ENCODE assay signal across 18 cellular contexts in genomic region chr7:83015921-83016320, GRCh38.
DNase-seq lines count a peak whose midpoint lies in the region; ATAC-seq and TF ChIP-seq lines count a peak whose summit lies in the region.
"Had no signal": no experiment of that assay in that cellular context is flagged by ENCODE, and none has a peak within 500 bp of the region (broad histone marks: within the 10 kb centered on the region; RNA-seq: fewer than 3 reads in every experiment).

No MANE protein-coding gene starts in this region.

- no peak for ATAC-seq in foreskin keratinocyte
- ATAC-seq in sciatic nerve = no peak
- ATAC-seq: GM23338, K562 had no signal

- intact Hi-C loops in cardiac septum (cut with DNase I) (no loop called here), sciatic nerve (cut with DNase I) (no loop called here)

- DNase-seq in Ammon's horn (ENCODE audit: low spot score) = peak; percentile 32
- peak; percentile 18 for DNase-seq in NCI-H1694 (lab: John Stamatoyannopoulos, UW)
- peak; percentile 71 for DNase-seq in NCI-H69 (lab: John Stamatoyannopoulos, UW)
- peak; percentile 11 for DNase-seq in middle frontal gyrus (ENCODE audit: extremely low spot score, low spot score)
- no peak for DNase-seq in cardiac septum (ENCODE audit: low spot score)
- no peak for DNase-seq in foreskin keratinocyte
- no peak for DNase-seq in sciatic nerve (ENCODE audit: low spot score)
- DNase-seq: ACHN; AML-193; CD4-positive, alpha-beta memory T cell; DMS53; DND-41; GDM1; HCEC 1CT had no signal

- H3K27me3 ChIP-seq in foreskin keratinocyte = no peaks in the 10 kb centered on the region
- H3K27me3 ChIP-seq: BLaER1 had no signal

- H3K4me1 ChIP-seq in foreskin keratinocyte = no peaks in the 10 kb centered on the region
- H3K4me1 ChIP-seq: BLaER1 had no signal

- H3K27ac ChIP-seq in foreskin keratinocyte = no peak overlapping the region
- H3K27ac ChIP-seq: BLaER1, HL-60 had no signal

- TF ChIP-seq CTCF in foreskin keratinocyte (conservative IDR thresholded peaks at IDR 0.05) = no peak

Comparison
In these comparisons a context has a peak if more than half of its experiments do, and no peak if none do; other contexts are left out.
1. DNase-seq: peak in Ammon's horn (single experiment), NCI-H1694 (single experiment), NCI-H69 (single experiment) and middle frontal gyrus (single experiment); none in cardiac septum (single experiment), foreskin keratinocyte (0 of 2) and sciatic nerve (single experiment).